Comparison of ENCODE assay signal across 11 cellular contexts in genomic region chr15:70713547-70714414, GRCh38. TPM values are rescaled to one million over a fixed set of nuclear protein-coding genes. Genes with fewer than 3 reads are reported as not detected.
DNase-seq lines count a peak whose midpoint lies in the region; ATAC-seq and TF ChIP-seq lines count a peak whose summit lies in the region.
"Had no signal": no experiment of that assay in that cellular context is flagged by ENCODE, and none has a peak within 500 bp of the region (broad histone marks: within the 10 kb centered on the region; RNA-seq: fewer than 3 reads in every experiment).

No MANE protein-coding gene starts in this region.

- no peaks in the 10 kb centered on the region for H3K27me3 ChIP-seq in osteoblast (ENCODE audit: insufficient read depth, low read length)
- H3K27me3 ChIP-seq in aorta (ENCODE audit: control insufficient read depth in 1 of 2, insufficient read depth in 2 of 2, low read length in 1 of 2), result no peaks in the 10 kb centered on the region
- H3K27me3 ChIP-seq: cardiac muscle cell had no signal

- H3K27ac ChIP-seq in osteoblast (ENCODE audit: low read depth, low read length) (peak overlapping the region; percentile 78), aorta (ENCODE audit: low read depth in 1 of 2, low read length in 2 of 2) (peak overlapping the region; percentile 47 to 82)
- H3K27ac ChIP-seq: 22Rv1, cardiac muscle cell had no signal

- H3K4me1 ChIP-seq in osteoblast (ENCODE audit: insufficient read depth, low read length) (peaks cover 31% of the 10 kb centered on the region), aorta (ENCODE audit: control insufficient read depth in 1 of 2, insufficient read depth in 2 of 2, low read length in 2 of 2) (peaks cover 5 to 10% of the 10 kb centered on the region in 2 donors)

- no peak overlapping the region for H2AFZ ChIP-seq in osteoblast (ENCODE audit: low read length)

- no peak for TF ChIP-seq CTCF in epithelial cell of proximal tubule (conservative IDR thresholded peaks at IDR 0.05; ENCODE audit: low read depth, low read length)
- TF ChIP-seq CTCF in osteoblast (IDR thresholded peaks at IDR 0.05; ENCODE audit: extremely low read depth, low read depth, low read length), result no peak

- WGBS in aorta, 2 donors, result 32% methylated on average over 3 of the region's 3 CpGs

- H3K36me3 ChIP-seq in osteoblast (ENCODE audit: insufficient read depth, low read length) (peaks cover 6% of the 10 kb centered on the region), aorta (ENCODE audit: control insufficient read depth in 1 of 2, insufficient read depth in 2 of 2, low read length in 1 of 2) (no peaks in the 10 kb centered on the region)
- H3K36me3 ChIP-seq: cardiac muscle cell had no signal

- ATAC-seq in Right ventricle myocardium superior (ENCODE audit: poor library complexity) (peak; percentile 21), left ventricle myocardium superior (no peak), aorta (ENCODE audit: low FRiP score) (peak; percentile 63), HG03571 (IDR thresholded peaks at IDR 0.05; ENCODE audit: unreplicated experiment) (no peak)
- ATAC-seq: natural killer cell had no signal

- DNase-seq in Right ventricle myocardium superior, result no peak
- DNase-seq in left ventricle myocardium superior, result no peak
- DNase-seq in epithelial cell of proximal tubule (ENCODE audit: low read depth), result peak; percentile 66
- peak; percentile 21 for DNase-seq in osteoblast (ENCODE audit: insufficient read length, low spot score, missing footprints)
- no peak for DNase-seq in aorta
- no peak for DNase-seq in activated CD4-positive, alpha-beta T cell treated with anti-CD3 and anti-CD28 coated beads, Interleukin-2, amount 50 U/mL, for 1 hour
- DNase-seq in SIG-M5 treated with dmso at 0.1 percent for 504 hours (lab: John Stamatoyannopoulos, UW; ENCODE audit: unreplicated experiment), result no peak
- DNase-seq: natural killer cell had no signal

- H3K9me3 ChIP-seq in osteoblast (ENCODE audit: low read depth, low read length), result no peaks in the 10 kb centered on the region
- no peaks in the 10 kb centered on the region for H3K9me3 ChIP-seq in aorta (ENCODE audit: control insufficient read depth, low read length)

- H3K4me2 ChIP-seq in osteoblast (ENCODE audit: insufficient read depth, low read length), result peak overlapping the region; percentile 46

- H4K20me1 ChIP-seq in osteoblast (ENCODE audit: insufficient read depth, low read length), result peaks cover 58% of the 10 kb centered on the region

- no peak overlapping the region for H3K4me3 ChIP-seq in epithelial cell of proximal tubule (ENCODE audit: low read depth, low read length)
- H3K4me3 ChIP-seq in osteoblast (ENCODE audit: insufficient read depth, low read length), result no peak overlapping the region
- H3K4me3 ChIP-seq in aorta (ENCODE audit: low read length in 2 of 2), result no peak overlapping the region
- H3K4me3 ChIP-seq: cardiac muscle cell had no signal

- intact Hi-C loops in Right ventricle myocardium superior (cut with DNase I) (no loop called here), left ventricle myocardium superior (cut with micrococcal nuclease) (no loop called here), aorta (cut with DNase I) (no loop called here)

- H3K79me2 ChIP-seq in osteoblast (ENCODE audit: insufficient read depth, low read length), result peaks cover 77% of the 10 kb centered on the region

RNA-seq across cellular contexts. Expression of gene UACA, which starts 49.6 kb away (rescaled TPM):
- total RNA-seq in Right ventricle myocardium superior (27.9 TPM), left ventricle myocardium superior (32.9 TPM), epithelial cell of proximal tubule (20.6 and 39.7 TPM in 2 replicates), osteoblast (158 and 161 TPM in 2 replicates), aorta (100 to 1,000 TPM; 114 to 132 TPM)
- polyA plus RNA-seq in aorta, result 100 to 1,000 TPM in 1 of 2 donors, 10 to 100 TPM in 1; 59.6 to 185 TPM

Comparison
In these comparisons a context has a peak if more than half of its experiments do, and no peak if none do; other contexts are left out.
1. ATAC-seq: peak in Right ventricle myocardium superior (single experiment) and aorta (single experiment); none in left ventricle myocardium superior (single experiment) and HG03571 (single experiment).
2. DNase-seq: peak in epithelial cell of proximal tubule (single experiment) and osteoblast (single experiment); none in Right ventricle myocardium superior (single experiment), left ventricle myocardium superior (single experiment), aorta (0 of 2), activated CD4-positive, alpha-beta T cell treated with anti-CD3 and anti-CD28 coated beads, Interleukin-2, amount 50 U/mL, for 1 hour (single experiment) and SIG-M5 treated with dmso at 0.1 percent for 504 hours (single experiment).